ENCODE assay signal across 8 cellular contexts in genomic region chr19:46850228-46851203, GRCh38. TPM values are rescaled to one million over a fixed set of nuclear protein-coding genes. Genes with fewer than 3 reads are reported as not detected.
A peak's percentile ranks its signal among the peaks of the same experiment; 100 is the strongest.
DNase-seq lines count a peak whose midpoint lies in the region; ATAC-seq and TF ChIP-seq lines count a peak whose summit lies in the region.

AP2S1 (minus strand) TSS chr19:46850846; CDS start chr19:46850766, 80 bp downstream.

- H3K27ac ChIP-seq in left ventricle myocardium inferior (replicated peaks), result peak within 1 kb of the TSS; percentile 92

- ATAC-seq in HG02885 (IDR thresholded peaks at IDR 0.05; ENCODE audit: poor library complexity, unreplicated experiment), result peak; percentile 95
- ATAC-seq in T-helper 17 cell, result peak; percentile 97

- H3K9me3 ChIP-seq in T-helper 17 cell (ENCODE audit: control insufficient read depth, low read length, poor library complexity, severe bottlenecking) (no peaks in the 10 kb centered on the region), left ventricle myocardium inferior (replicated peaks) (no peaks in the 10 kb centered on the region)

- H3K36me3 Mint-ChIP-seq in T-helper 17 cell (ENCODE audit: low read depth), result peaks cover 6% of the 10 kb centered on the region
- H3K36me3 Mint-ChIP-seq in progenitor cell of endocrine pancreas (ENCODE audit: insufficient read depth), result peaks cover 7% of the 10 kb centered on the region

- peak; percentile 99 for DNase-seq in NCI-H1694 treated with DMSO at 0.1 percent for 48 hours (lab: John Stamatoyannopoulos, UW)
- peak; percentile 79 to 88 (median 86) for DNase-seq in T-helper 17 cell
- peak; percentile 44 to 99 (median 95) for DNase-seq in amygdala (lab: John Stamatoyannopoulos, UW)
- DNase-seq in left ventricle myocardium inferior, result peak; percentile 93
- peak; percentile 89 for DNase-seq in progenitor cell of endocrine pancreas (ENCODE audit: low spot score, unreplicated experiment)
- peak; percentile 98 for DNase-seq in ureter (ENCODE audit: low spot score)

- intact Hi-C loops in left ventricle myocardium inferior (cut with micrococcal nuclease), result no loop called here

- H3K9me3 Mint-ChIP-seq in progenitor cell of endocrine pancreas (ENCODE audit: low read depth), result no peaks in the 10 kb centered on the region

- H3K4me3 Mint-ChIP-seq in T-helper 17 cell (peak within 1 kb of the TSS; percentile 99), progenitor cell of endocrine pancreas (ENCODE audit: low read depth) (peak within 1 kb of the TSS; percentile 96)

- peaks cover 14% of the 10 kb centered on the region for H3K4me1 Mint-ChIP-seq in T-helper 17 cell
- H3K4me1 Mint-ChIP-seq in progenitor cell of endocrine pancreas (ENCODE audit: low read depth), result peaks cover 12% of the 10 kb centered on the region

- peak within 1 kb of the TSS; percentile 96 for H3K4me3 ChIP-seq in left ventricle myocardium inferior

- H3K4me1 ChIP-seq in left ventricle myocardium inferior, result peaks cover 23% of the 10 kb centered on the region

- TF ChIP-seq CTCF in left ventricle myocardium inferior (IDR thresholded peaks at IDR 0.05; ENCODE audit: borderline replicate concordance), result peak; percentile 19
- TF ChIP-seq CTCF in progenitor cell of endocrine pancreas (IDR thresholded peaks at IDR 0.05; ENCODE audit: unreplicated experiment), result no peak

- no peaks in the 10 kb centered on the region for H3K27me3 ChIP-seq in left ventricle myocardium inferior (ENCODE audit: low read depth)

- peaks cover 7% of the 10 kb centered on the region for H3K36me3 ChIP-seq in left ventricle myocardium inferior

- TF ChIP-seq POLR2A in GM15510 (IDR thresholded peaks at IDR 0.05; ENCODE audit: borderline replicate concordance, extremely low read depth, insufficient read length), result peak; percentile 80

- H3K27ac Mint-ChIP-seq in T-helper 17 cell (peak within 1 kb of the TSS; percentile 93), progenitor cell of endocrine pancreas (peak within 1 kb of the TSS; percentile 97)

- H3K27me3 Mint-ChIP-seq in T-helper 17 cell (no peaks in the 10 kb centered on the region), progenitor cell of endocrine pancreas (peaks cover 3% of the 10 kb centered on the region)

RNA-seq across cellular contexts. Expression of gene AP2S1, which starts in this region (rescaled TPM):
- total RNA-seq in T-helper 17 cell (10 to 100 TPM; 37.0 to 39.7 TPM), left ventricle myocardium inferior (87.3 TPM), progenitor cell of endocrine pancreas (96.9 and 103 TPM in 2 replicates), ureter (73.7 TPM)

Comparison
In these comparisons a context has a peak if more than half of its experiments do, and no peak if none do; other contexts are left out.
1. Peak in every context shown above with its lines: DNase-seq, ATAC-seq, H3K4me3 ChIP-seq and H3K27ac ChIP-seq.